Comparison of ENCODE assay signal across 18 cellular contexts in the genomic region with DNA sequence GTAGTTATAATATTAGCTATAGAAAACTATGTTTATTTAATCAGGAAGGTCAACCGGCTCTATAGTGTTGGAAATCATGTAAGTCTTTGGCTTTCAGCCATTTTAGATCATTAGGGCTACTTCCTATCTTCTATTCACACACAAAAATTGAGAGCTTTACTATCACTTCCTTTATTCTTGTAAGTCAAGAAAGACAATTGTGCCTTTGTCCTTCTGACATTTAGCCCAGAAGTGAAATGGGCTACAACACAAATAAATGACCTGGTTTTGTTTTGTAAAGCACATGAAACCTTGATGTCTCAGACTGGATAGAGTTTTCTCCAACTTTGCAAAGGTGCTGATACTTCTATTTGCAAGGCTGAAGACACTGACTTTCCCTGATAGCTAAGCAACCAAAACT.
DNase-seq lines count a peak whose midpoint lies in the region; ATAC-seq, FAIRE-seq and TF ChIP-seq lines count a peak whose summit lies in the region.
"Had no signal": no experiment of that assay in that cellular context is flagged by ENCODE, and none has a peak within 500 bp of the region (broad histone marks: within the 10 kb centered on the region; RNA-seq: fewer than 3 reads in every experiment).

No MANE protein-coding gene starts in this region.

- POLR2A ChIA-PET in IMR-90 (lab: Charles Lee; ENCODE audit: unreplicated experiment), result no interaction called here
- POLR2A ChIA-PET in K562 (lab: Yijun Ruan, JAX), result interaction anchor here (1.4 kb wide), 1 partner anchor 12 kb away, joined by 4 read pairs; no protein-coding TSS in a partner anchor

- no peaks in the 10 kb centered on the region for H4K20me1 ChIP-seq in IMR-90 (ENCODE audit: insufficient read depth, low read length)
- no peaks in the 10 kb centered on the region for H4K20me1 ChIP-seq in K562 (replicated peaks; ENCODE audit: control insufficient read depth, insufficient read depth, low read length)

- 0 out of 2 replicates have a peak, but pooled peaks cover 2% of the 10 kb centered on the region for H3K27me3 ChIP-seq in IMR-90 (ENCODE audit: control insufficient read depth, insufficient read depth, low read length)
- H3K27me3 ChIP-seq in K562 (ENCODE audit: control insufficient read depth in 2 of 2, insufficient read depth in 2 of 2, low read length in 2 of 2), result no peaks in the 10 kb centered on the region
- no peaks in the 10 kb centered on the region for H3K27me3 ChIP-seq in MG63
- H3K27me3 ChIP-seq in lower lobe of right lung (ENCODE audit: low read depth), result no peaks in the 10 kb centered on the region
- H3K27me3 ChIP-seq: BE2C, gastroesophageal sphincter had no signal

- no peak overlapping the region for H3K56ac ChIP-seq in IMR-90 (ENCODE audit: extremely low read depth, insufficient read depth, low read length)

- H3K4me2 ChIP-seq in IMR-90 (ENCODE audit: low read depth, low read length) (no peak overlapping the region), K562 (ENCODE audit: insufficient read depth, low read length) (no peak overlapping the region)

- H2BK20ac ChIP-seq in IMR-90 (ENCODE audit: low read depth, low read length), result no peak overlapping the region

- no peak for TF ChIP-seq EP300 in K562 (IDR thresholded peaks at IDR 0.05; ENCODE audit: low read length)

- H2AK5ac ChIP-seq in IMR-90 (ENCODE audit: low read depth, low read length), result no peak overlapping the region

- no peak overlapping the region; the same call in 1 of the 2 replicates for H3K18ac ChIP-seq in IMR-90 (ENCODE audit: low read depth, low read length)

- BruUV-seq in IMR-90 (replicated peaks; lab: Mats Ljungman, UMichigan), result no TSS peak
- BruUV-seq in K562 (replicated peaks; lab: Mats Ljungman, UMichigan), result no TSS peak

- intact Hi-C loops in IMR-90 (cut with micrococcal nuclease), result no loop called here
- intact Hi-C loops in K562 (cut with micrococcal nuclease), result loop anchor here (5.0 kb wide), 1 partner anchor 83 kb away; no protein-coding TSS in a partner anchor
- intact Hi-C loops in lower lobe of right lung (cut with DNase I), result no loop called here

- no peak overlapping the region for H2AK9ac ChIP-seq in IMR-90 (replicated peaks; ENCODE audit: low read depth, low read length, poor library complexity)

- H3K4me3 ChIP-seq in IMR-90 (ENCODE audit: insufficient read depth, low read depth, low read length) (no peak overlapping the region), K562 (no peak overlapping the region), MG63 (no peak overlapping the region), lower lobe of right lung (no peak overlapping the region)
- H3K4me3 ChIP-seq: gastroesophageal sphincter had no signal

- TF ChIP-seq CTCF in IMR-90 (conservative IDR thresholded peaks at IDR 0.05; ENCODE audit: low read depth, low read length), result no peak
- TF ChIP-seq CTCF in K562 (IDR thresholded peaks at IDR 0.05 in 2 of 3, conservative IDR thresholded peaks at IDR 0.05 in 1 of 3; ENCODE audit: insufficient read depth in 2 of 3, low read depth in 1 of 3, low read length in 3 of 3), result no peak
- TF ChIP-seq CTCF in lower lobe of right lung (IDR thresholded peaks at IDR 0.05), result no peak
- TF ChIP-seq CTCF in GM20000 (IDR thresholded peaks at IDR 0.05; ENCODE audit: extremely low read depth, missing control alignments), result no peak

- no peak overlapping the region; the same call in 1 of the 2 replicates for H2BK120ac ChIP-seq in IMR-90 (ENCODE audit: low read depth, low read length)

- H3K79me1 ChIP-seq in IMR-90 (ENCODE audit: low read depth in 1 of 2, low read length in 2 of 2), result no peaks in the 10 kb centered on the region

- TF ChIP-seq POLR2A in IMR-90 (IDR thresholded peaks at IDR 0.05; ENCODE audit: low read depth, low read length), result no peak
- TF ChIP-seq POLR2A in K562 (conservative IDR thresholded peaks at IDR 0.05), result no peak

- in situ Hi-C loops in IMR-90 (cut with MboI; ENCODE audit: low sequenced_read_pairs) (no loop called here), K562 (cut with MboI) (no loop called here)

- H4K91ac ChIP-seq in IMR-90 (ENCODE audit: insufficient read depth, low read depth, low read length), result no peak overlapping the region

- H2BK5ac ChIP-seq in IMR-90 (ENCODE audit: low read depth, low read length, poor library complexity, severe bottlenecking), result no peak overlapping the region

- peak overlapping the region; percentile 90; the same call in 1 of the 3 replicates for H2BK15ac ChIP-seq in IMR-90 (ENCODE audit: low read depth, low read length)

- FAIRE-seq in K562 (lab: Jason Lieb, UNC), result no peak
- FAIRE-seq: bronchial epithelial cell, islet of Langerhans, urothelium cell line had no signal

- H3K4me1 ChIP-seq in IMR-90 (ENCODE audit: control insufficient read depth, insufficient read depth, low read length) (no peaks in the 10 kb centered on the region), K562 (replicated peaks in 1 of 2; ENCODE audit: control insufficient read depth in 2 of 2, insufficient read depth in 2 of 2, low read length in 2 of 2) (peaks cover 0 to 9% of the 10 kb centered on the region in 2 experiments; a peak in 2 of 5 replicates), lower lobe of right lung (no peaks in the 10 kb centered on the region)
- H3K4me1 ChIP-seq: BE2C, gastroesophageal sphincter had no signal

- no peak overlapping the region for H4K8ac ChIP-seq in IMR-90 (ENCODE audit: low read depth in 2 of 2, low read length in 2 of 2)

- dilution Hi-C loops in IMR-90 (cut with HindIII; ENCODE audit: low sequenced_read_pairs, unreplicated experiment), result no loop called here

- no peak overlapping the region for H3K14ac ChIP-seq in IMR-90 (replicated peaks; ENCODE audit: low read depth, low read length)

- H3K9ac ChIP-seq in IMR-90 (ENCODE audit: low read depth, low read length) (no peak overlapping the region), K562 (ENCODE audit: insufficient read depth in 1 of 2, low read depth in 2 of 2, low read length in 2 of 2) (no peak overlapping the region)

- TF ChIP-seq RAD21 in IMR-90 (IDR thresholded peaks at IDR 0.05; ENCODE audit: low read length) (no peak), K562 (CRISPR knock-in tag; conservative IDR thresholded peaks at IDR 0.05 in 1 of 2, IDR thresholded peaks at IDR 0.05 in 1 of 2) (no peak)

- no CpG with 5 or more reads among the region's 1 CpG for WGBS in IMR-90 (ENCODE audit: extremely low coverage in 2 of 2, insufficient read length in 1 of 2), 2 experiments
- 7% methylated on average over 1 of the region's 1 CpG for WGBS in K562 (ENCODE audit: insufficient coverage, low coverage, missing lambda C conversion rate)

- no peaks in the 10 kb centered on the region for H3K9me1 ChIP-seq in IMR-90 (ENCODE audit: insufficient read depth, low read length)
- no peaks in the 10 kb centered on the region for H3K9me1 ChIP-seq in K562 (ENCODE audit: control insufficient read depth, insufficient read depth, low read length)

- H3K27ac ChIP-seq in IMR-90 (ENCODE audit: insufficient read depth, low read length) (no peak overlapping the region), K562 (ENCODE audit: extremely low read depth, low read depth, low read length) (no peak overlapping the region), lower lobe of right lung (no peak overlapping the region)
- H3K27ac ChIP-seq: gastroesophageal sphincter had no signal

- H3K79me2 ChIP-seq in K562 (ENCODE audit: control insufficient read depth, insufficient read depth, low read length), result no peaks in the 10 kb centered on the region

- peak; percentile 50 for ATAC-seq in GM18502 (IDR thresholded peaks at IDR 0.05; ENCODE audit: poor library complexity, unreplicated experiment)
- peak; percentile 60 for ATAC-seq in GM21390 (IDR thresholded peaks at IDR 0.05; ENCODE audit: unreplicated experiment)
- no peak for ATAC-seq in IMR-90 (ENCODE audit: low read depth)
- no peak for ATAC-seq in K562
- ATAC-seq in HG03139 (IDR thresholded peaks at IDR 0.05; ENCODE audit: unreplicated experiment), result no peak
- no peak for ATAC-seq in lower lobe of right lung
- ATAC-seq: gastroesophageal sphincter, Panc1 had no signal

- H3K4ac ChIP-seq in IMR-90 (ENCODE audit: low read depth, low read length), result no peak overlapping the region; the same call in 1 of the 2 replicates

- CTCF ChIA-PET in IMR-90 (lab: Yijun Ruan, JAX), result interaction anchor here (0.6 to 1.7 kb wide), 2 partner anchors 20 to 50 kb away, joined by 3 to 4 read pairs; no protein-coding TSS in a partner anchor
- CTCF ChIA-PET in K562 (lab: Yijun Ruan, JAX; ENCODE audit: low intra/inter-chr PET ratio), result interaction anchor here (5.0 kb wide), 1 partner anchor 143 kb away, joined by 20 read pairs; no protein-coding TSS in a partner anchor

- H3K9me3 ChIP-seq in IMR-90 (ENCODE audit: control insufficient read depth, insufficient read depth, low read length), result peaks cover 4% of the 10 kb centered on the region
- no peaks in the 10 kb centered on the region for H3K9me3 ChIP-seq in K562 (replicated peaks; ENCODE audit: control insufficient read depth, insufficient read depth, low read depth, low read length)
- no peaks in the 10 kb centered on the region for H3K9me3 ChIP-seq in MG63
- H3K9me3 ChIP-seq in lower lobe of right lung, result no peaks in the 10 kb centered on the region
- H3K9me3 ChIP-seq: BE2C, gastroesophageal sphincter had no signal

- H4K5ac ChIP-seq in IMR-90 (ENCODE audit: low read depth, low read length), result no peak overlapping the region

- H2AFZ ChIP-seq in IMR-90 (replicated peaks; ENCODE audit: low read length, poor library complexity) (no peak overlapping the region), K562 (ENCODE audit: low read depth, low read length) (no peak overlapping the region)

- no peak overlapping the region for H3K23ac ChIP-seq in IMR-90 (ENCODE audit: low read depth, low read length)

- H3K36me3 ChIP-seq in IMR-90 (ENCODE audit: control insufficient read depth, insufficient read depth, low read length) (no peaks in the 10 kb centered on the region), K562 (ENCODE audit: control insufficient read depth, insufficient read depth, low read length) (no peaks in the 10 kb centered on the region), MG63 (no peaks in the 10 kb centered on the region), lower lobe of right lung (no peaks in the 10 kb centered on the region)
- H3K36me3 ChIP-seq: BE2C, gastroesophageal sphincter had no signal

- DNase-seq in IMR-90 (no peak), K562 (ENCODE audit: extremely low read depth in 1 of 4, low spot score in 3 of 4) (no peak), MG63 (no peak), lower lobe of right lung (no peak), GM20000 (ENCODE audit: low spot score) (no peak)
- DNase-seq: activated CD4-positive, CD25-positive, alpha-beta regulatory T cell treated with anti-CD3 and anti-CD28 coated beads, Interleukin-2, amount 50 U/mL, for 72 hours; activated CD8-positive, alpha-beta memory T cell treated with anti-CD3 and anti-CD28 coated beads, Interleukin-2, amount 50 U/mL, for 48 hours; BE2C; stimulated activated naive CD4-positive, alpha-beta T cell; T-helper 1 cell had no signal

TF ChIP-seq in IMR-90, 13 proteins besides CTCF, POLR2A, EP300 and RAD21 (continues in another document):
- no peak for TF ChIP-seq SMC3 (IDR thresholded peaks at IDR 0.05; ENCODE audit: low read depth, low read length)
- TF ChIP-seq CHD1 (IDR thresholded peaks at IDR 0.05; ENCODE audit: low read depth, low read length), result no peak

TF ChIP-seq in K562, 482 proteins besides CTCF, POLR2A, EP300 and RAD21:
- TF ChIP-seq SPI1 (IDR thresholded peaks at IDR 0.05; ENCODE audit: borderline replicate concordance, low read depth, low read length) (0 out of 2 replicates have a peak, but pooled peaks have one; percentile 9), SRSF1 (IDR thresholded peaks at IDR 0.05; ENCODE audit: low read depth, low read length) (no peak)

Comparison
In these comparisons a context has a peak if more than half of its experiments do, and no peak if none do; other contexts are left out.
1. ATAC-seq: peak in GM18502 (single experiment) and GM21390 (single experiment); none in IMR-90 (single experiment), K562 (single experiment), HG03139 (single experiment) and lower lobe of right lung (0 of 2).